Comparison of ENCODE assay signal across 8 cellular contexts in the genomic region with DNA sequence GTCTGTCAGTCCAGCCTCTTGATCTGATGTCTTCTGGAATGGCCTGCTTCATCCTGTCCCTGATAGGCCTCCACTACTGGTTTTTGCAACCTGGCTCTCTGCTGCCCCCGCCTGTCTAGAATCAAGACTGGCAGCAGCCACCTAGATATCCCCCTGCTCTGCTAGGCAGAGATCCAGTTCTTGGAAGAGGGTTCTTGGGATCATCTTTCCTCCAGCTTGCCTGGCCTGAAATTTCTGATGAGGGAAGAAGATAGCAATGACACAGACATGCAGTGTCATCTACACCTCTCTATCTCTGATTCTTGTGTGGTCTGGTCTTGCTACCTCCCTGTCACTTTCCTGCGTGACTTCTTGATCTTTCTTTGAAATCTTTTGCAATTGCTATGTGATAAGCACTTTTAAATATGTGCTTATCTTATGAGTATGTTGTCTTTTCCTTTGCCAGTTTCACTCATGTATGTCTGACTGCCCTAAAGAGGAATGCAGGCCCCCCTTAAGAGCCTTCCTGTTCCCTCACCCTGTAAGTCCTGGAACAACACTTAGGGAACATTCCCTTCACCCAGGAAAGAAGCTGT. TPM values are rescaled to one million over a fixed set of nuclear protein-coding genes. Genes with fewer than 3 reads are reported as not detected.
DNase-seq lines count a peak whose midpoint lies in the region; ATAC-seq and TF ChIP-seq lines count a peak whose summit lies in the region.

No MANE protein-coding gene starts in this region.

- DNase-seq in NCI-H510A treated with DMSO at 0.1 percent for 48 hours (lab: John Stamatoyannopoulos, UW) = peak; percentile 23
- no peak for DNase-seq in NCI-H510A (lab: John Stamatoyannopoulos, UW)
- peak; percentile 52 for DNase-seq in NCI-H1694 (lab: John Stamatoyannopoulos, UW)
- DNase-seq in breast epithelium (ENCODE audit: low spot score in 2 of 2) = no peak
- peak; percentile 93 for DNase-seq in kidney glomerular epithelial cell (lab: John Stamatoyannopoulos, UW)
- DNase-seq in stimulated activated CD4-positive, alpha-beta T cell treated with anti-CD3 and anti-CD28 coated beads, Interleukin-2, amount 100 ng/mL, for 24 hours = peak; percentile 75 to 76

- TF ChIP-seq CTCF in WI38 (IDR thresholded peaks at IDR 0.05; ENCODE audit: low read depth, low read length) = peak; percentile 71
- TF ChIP-seq CTCF in breast epithelium (IDR thresholded peaks at IDR 0.05) = peak; percentile 60 to 65 (median 63)

- H3K27me3 ChIP-seq in breast epithelium = no peaks in the 10 kb centered on the region

- no peak for TF ChIP-seq POLR2A in breast epithelium (IDR thresholded peaks at IDR 0.05)

- H3K9me3 ChIP-seq in breast epithelium = no peaks in the 10 kb centered on the region

- H3K36me3 ChIP-seq in breast epithelium = no peaks in the 10 kb centered on the region

- peak overlapping the region in 1 of 2 donors; percentile 48 for H3K27ac ChIP-seq in breast epithelium

- no peak overlapping the region for H3K4me3 ChIP-seq in WI38 (ENCODE audit: low read depth, low read length)
- H3K4me3 ChIP-seq in breast epithelium = no peak overlapping the region

- no peak for ATAC-seq in GM21825 (IDR thresholded peaks at IDR 0.05; ENCODE audit: unreplicated experiment)

- H3K4me1 ChIP-seq in breast epithelium = no peaks in the 10 kb centered on the region

- intact Hi-C loops in breast epithelium (cut with DNase I; ENCODE audit: low total_unique reads) = no loop called here

RNA-seq across cellular contexts. Expression of a gene that starts 20.3 kb away (rescaled TPM):
- total RNA-seq in breast epithelium = 10 to 100 TPM; 52.0 to 64.2 (median 60.6) TPM

RNA-seq across cellular contexts. Expression of a gene that starts 41.8 kb away (rescaled TPM):
- 10 to 100 TPM in 1 of 3 donors, 1 to 10 TPM in 2; 6.9 to 10.5 (median 7.7) TPM for total RNA-seq in breast epithelium

RNA-seq across cellular contexts. Expression of a gene that starts 41.8 kb away (rescaled TPM):
- total RNA-seq in breast epithelium = 1 to 10 TPM; 7.2 to 7.5 (median 7.5) TPM

RNA-seq across cellular contexts. Expression of a gene that starts 49.2 kb away (rescaled TPM):
- not detected for total RNA-seq in breast epithelium

Comparison
In these comparisons a context has a peak if more than half of its experiments do, and no peak if none do; other contexts are left out.
1. DNase-seq: peak in NCI-H510A treated with DMSO at 0.1 percent for 48 hours (single experiment), NCI-H1694 (single experiment), kidney glomerular epithelial cell (single experiment) and stimulated activated CD4-positive, alpha-beta T cell treated with anti-CD3 and anti-CD28 coated beads, Interleukin-2, amount 100 ng/mL, for 24 hours (2 of 2); none in NCI-H510A (single experiment) and breast epithelium (0 of 2).